Comparison of ENCODE assay signal across 21 cellular contexts in genomic region chr13:45479661-45480060, GRCh38. TPM values are rescaled to one million over a fixed set of nuclear protein-coding genes. Genes with fewer than 3 reads are reported as not detected.
DNase-seq lines count a peak whose midpoint lies in the region; ATAC-seq and TF ChIP-seq lines count a peak whose summit lies in the region.
"Had no signal": no experiment of that assay in that cellular context is flagged by ENCODE, and none has a peak within 500 bp of the region (broad histone marks: within the 10 kb centered on the region; RNA-seq: fewer than 3 reads in every experiment).

No MANE protein-coding gene starts in this region.

- no peaks in the 10 kb centered on the region for H3K27me3 Mint-ChIP-seq in MCF 10A (ENCODE audit: insufficient read depth, unreplicated experiment)
- no peaks in the 10 kb centered on the region for H3K27me3 Mint-ChIP-seq in effector memory CD8-positive, alpha-beta T cell

- H3K4me2 ChIP-seq in PC-3 (ENCODE audit: low read length), result no peak overlapping the region
- H3K4me2 ChIP-seq: A549 had no signal

- no peaks in the 10 kb centered on the region for H3K27me3 ChIP-seq in breast epithelium
- no peaks in the 10 kb centered on the region for H3K27me3 ChIP-seq in PC-3 (ENCODE audit: low read length)
- H3K27me3 ChIP-seq: Peyer's patch had no signal

- H3K4me1 ChIP-seq in breast epithelium, result no peaks in the 10 kb centered on the region
- H3K4me1 ChIP-seq in PC-3 (ENCODE audit: insufficient read depth, low read length), result peaks cover 22% of the 10 kb centered on the region

- no peak for DNase-seq in MCF 10A (ENCODE audit: unreplicated experiment)
- DNase-seq in breast epithelium (ENCODE audit: low spot score in 2 of 2), result no peak
- DNase-seq in PC-3, result no peak
- DNase-seq in epithelial cell of prostate (ENCODE audit: low read depth, low spot score), result no peak
- DNase-seq in NCI-H1436 treated with DMSO at 0.1 percent for 48 hours (lab: John Stamatoyannopoulos, UW), result no peak
- no peak for DNase-seq in effector memory CD8-positive, alpha-beta T cell
- DNase-seq in GM19240 (ENCODE audit: insufficient read length, low spot score), result no peak
- DNase-seq: DMS153, H7, Karpas-422, MM.1S, NCI-H1417, NCI-H2029, NCI-H2171 treated with DMSO at 0.1 percent for 48 hours, NCI-H510A, Peyer's patch, Right ventricle myocardium superior had no signal

- intact Hi-C loops in MCF 10A (cut with micrococcal nuclease) (no loop called here), breast epithelium (cut with DNase I; ENCODE audit: low total_unique reads) (no loop called here), PC-3 (cut with micrococcal nuclease) (no loop called here)

- H2AFZ ChIP-seq in PC-3 (ENCODE audit: low read length), result no peak overlapping the region

- TF ChIP-seq POLR2A in breast epithelium (IDR thresholded peaks at IDR 0.05) (no peak), GM18505 (IDR thresholded peaks at IDR 0.05; ENCODE audit: borderline replicate concordance, extremely low read depth, insufficient read depth, insufficient read length) (no peak)

- H3K36me3 Mint-ChIP-seq in MCF 10A (ENCODE audit: insufficient read depth, unreplicated experiment), result peaks cover 45% of the 10 kb centered on the region
- H3K36me3 Mint-ChIP-seq in effector memory CD8-positive, alpha-beta T cell (ENCODE audit: insufficient read depth), result peaks cover 61% of the 10 kb centered on the region

- no peak overlapping the region for H3K4me3 Mint-ChIP-seq in MCF 10A (ENCODE audit: unreplicated experiment)
- no peak overlapping the region for H3K4me3 Mint-ChIP-seq in effector memory CD8-positive, alpha-beta T cell

- peaks cover 17% of the 10 kb centered on the region for H3K79me2 ChIP-seq in PC-3 (ENCODE audit: low read length)

- H3K9me2 ChIP-seq in PC-3 (replicated peaks; ENCODE audit: low read length), result no peaks in the 10 kb centered on the region

- no peaks in the 10 kb centered on the region for H3K9me3 Mint-ChIP-seq in MCF 10A (ENCODE audit: unreplicated experiment)
- H3K9me3 Mint-ChIP-seq in effector memory CD8-positive, alpha-beta T cell, result no peaks in the 10 kb centered on the region

- CTCF ChIA-PET in MCF 10A (lab: Yijun Ruan, JAX) (interaction anchor here (0.8 kb wide), 1 partner anchor 9 kb away, joined by 3 read pairs; no protein-coding TSS in a partner anchor), PC-3 (lab: Charles Lee) (no interaction called here)

- POLR2A ChIA-PET in MCF 10A (lab: Yijun Ruan, JAX) (interaction anchor here (1.1 to 6.5 kb wide), 4 partner anchors 8 to 62 kb away, joined by 4 to 133 read pairs (median 36); partner anchors contain the start of genes COG3 and SLC25A30), PC-3 (lab: Charles Lee; ENCODE audit: unreplicated experiment) (no interaction called here)

- no peaks in the 10 kb centered on the region for H4K20me1 ChIP-seq in PC-3 (ENCODE audit: low read length)

- no peak overlapping the region for H3K4me3 ChIP-seq in breast epithelium
- H3K4me3 ChIP-seq in PC-3 (ENCODE audit: low read length), result no peak overlapping the region
- H3K4me3 ChIP-seq: A549, Peyer's patch had no signal

- no peak for ATAC-seq in PC-3
- ATAC-seq in GM18505 (IDR thresholded peaks at IDR 0.05; ENCODE audit: unreplicated experiment), result no peak
- no peak for ATAC-seq in effector memory CD8-positive, alpha-beta T cell (replicated peaks)
- ATAC-seq: A549, SK-N-SH treated with all-trans-retinoic acid at 6 μM for 48 hours had no signal

- peak overlapping the region; percentile 31 for H3K27ac Mint-ChIP-seq in MCF 10A (ENCODE audit: low read depth, unreplicated experiment)
- peak overlapping the region in 1 of 2 donors; percentile 23 for H3K27ac Mint-ChIP-seq in effector memory CD8-positive, alpha-beta T cell

- TF ChIP-seq CTCF in MCF 10A (IDR thresholded peaks at IDR 0.05; ENCODE audit: unreplicated experiment) (no peak), breast epithelium (IDR thresholded peaks at IDR 0.05) (no peak), PC-3 (conservative IDR thresholded peaks at IDR 0.05; ENCODE audit: low read depth, low read length) (no peak)

- H3K27ac ChIP-seq in breast epithelium, result no peak overlapping the region
- H3K27ac ChIP-seq in PC-3 (ENCODE audit: low read length), result no peak overlapping the region
- peak overlapping the region; percentile 96 for H3K27ac ChIP-seq in epithelial cell of prostate
- H3K27ac ChIP-seq: A549, C4-2B, Peyer's patch had no signal

- H3F3A ChIP-seq in PC-3 (ENCODE audit: low read length, unreplicated experiment), result peaks cover 9% of the 10 kb centered on the region

- H3K36me3 ChIP-seq in breast epithelium, result no peaks in the 10 kb centered on the region
- H3K36me3 ChIP-seq in PC-3 (ENCODE audit: low read depth, low read length), result peaks cover 10% of the 10 kb centered on the region; the same call in 1 of the 2 replicates

- H3K9me3 ChIP-seq in breast epithelium (no peaks in the 10 kb centered on the region), PC-3 (ENCODE audit: low read length) (no peaks in the 10 kb centered on the region)
- H3K9me3 ChIP-seq: A549, Peyer's patch had no signal

- peaks cover 16% of the 10 kb centered on the region for H3K4me1 Mint-ChIP-seq in MCF 10A (ENCODE audit: insufficient read depth, unreplicated experiment)
- peaks cover 9 to 19% of the 10 kb centered on the region in 2 donors for H3K4me1 Mint-ChIP-seq in effector memory CD8-positive, alpha-beta T cell (ENCODE audit: low read depth in 2 of 2)

- H3K9ac ChIP-seq in PC-3 (ENCODE audit: low read length), result no peak overlapping the region

- BruUV-seq in MCF 10A (replicated peaks; lab: Mats Ljungman, UMichigan) (no TSS peak), PC-3 (replicated peaks; lab: Mats Ljungman, UMichigan) (TSS peak; percentile 6)

RNA-seq across cellular contexts. Expression of gene COG3, which starts 14.9 kb away (rescaled TPM):
- total RNA-seq in MCF 10A (2022), result 42.8 and 44.1 TPM in 2 replicates
- total RNA-seq in breast epithelium, result 10 to 100 TPM; 30.4 to 45.1 (median 39.7) TPM
- 28.8 and 30.8 TPM in 2 replicates for total RNA-seq in PC-3 (2014; rRNA removed)
